8 cellular contexts compared by ENCODE assay signal in genomic region chr2:112764071-112765044, GRCh38. TPM values are rescaled to one million over a fixed set of nuclear protein-coding genes. Genes with fewer than 3 reads are reported as not detected.
DNase-seq lines count a peak whose midpoint lies in the region; ATAC-seq and TF ChIP-seq lines count a peak whose summit lies in the region.

CKAP2L (minus strand) TSS chr2:112764609; CDS start chr2:112764598, 11 bp downstream.

- H3K27me3 Mint-ChIP-seq in activated T-cell treated with anti-CD3 and anti-CD28 coated beads, Interleukin-2, amount 50 U/mL, for 24 hours: no peaks in the 10 kb centered on the region

- TF ChIP-seq CTCF in KMS-11 (conservative IDR thresholded peaks at IDR 0.05; ENCODE audit: low read depth, low read length) (no peak), Panc1 (IDR thresholded peaks at IDR 0.05) (no peak)

- H3K4me3 ChIP-seq in KMS-11 (IDR thresholded peaks at IDR 0.05; ENCODE audit: insufficient read depth, low read depth, low read length): peak within 1 kb of the TSS; percentile 30
- H3K4me3 ChIP-seq in Panc1 (ENCODE audit: low read depth in 2 of 2, low read length in 2 of 2): peak within 1 kb of the TSS; percentile 81 to 88
- H3K4me3 ChIP-seq in muscle layer of colon (ENCODE audit: low read depth in 1 of 2, low read length in 2 of 2): peak within 1 kb of the TSS; percentile 66 to 74

- POLR2A ChIA-PET in Panc1 (lab: Charles Lee): no interaction called here

- CTCF ChIA-PET in Panc1 (lab: Charles Lee): interaction anchor here (0.8 kb wide), 1 partner anchor 139 kb away, joined by 4 read pairs; no protein-coding TSS in a partner anchor

- no peaks in the 10 kb centered on the region for H3K27me3 ChIP-seq in KMS-11 (ENCODE audit: insufficient read depth, low read depth)
- H3K27me3 ChIP-seq in Panc1 (ENCODE audit: control insufficient read depth, insufficient read depth, low read length): no peaks in the 10 kb centered on the region
- H3K27me3 ChIP-seq in muscle layer of colon (ENCODE audit: control insufficient read depth in 1 of 2, insufficient read depth in 2 of 2, low read length in 2 of 2): no peaks in the 10 kb centered on the region

- TSS peak; percentile 87 for BruUV-seq in Panc1 (replicated peaks; lab: Mats Ljungman, UMichigan)

- DNase-seq in DMS53 treated with DMSO at 0.1 percent for 48 hours (lab: John Stamatoyannopoulos, UW; ENCODE audit: unreplicated experiment) (peak; percentile 98), Panc1 (ENCODE audit: low read depth, low spot score) (peak; percentile 93)
- peak; percentile 92 for DNase-seq in activated T-cell treated with anti-CD3 and anti-CD28 coated beads, Interleukin-2, amount 50 U/mL, for 24 hours
- DNase-seq in stimulated activated CD8-positive, alpha-beta memory T cell treated with anti-CD3 and anti-CD28 coated beads, Interleukin-7, amount 100 ng/mL, for 1 hour (ENCODE audit: low read depth in 2 of 2): peak; percentile 88 to 91

- H3K4me3 Mint-ChIP-seq in activated T-cell treated with anti-CD3 and anti-CD28 coated beads, Interleukin-2, amount 50 U/mL, for 24 hours: peak within 1 kb of the TSS; percentile 97

- intact Hi-C loops in Panc1 (cut with micrococcal nuclease; ENCODE audit: unreplicated experiment): no loop called here

- H3K27ac Mint-ChIP-seq in activated T-cell treated with anti-CD3 and anti-CD28 coated beads, Interleukin-2, amount 50 U/mL, for 24 hours: peak within 1 kb of the TSS; percentile 95

- H3K27ac ChIP-seq in KMS-11 (peak within 1 kb of the TSS; percentile 36; the same call in 1 of the 2 replicates), Panc1 (ENCODE audit: low read length) (peak within 1 kb of the TSS; percentile 90), muscle layer of colon (ENCODE audit: low read depth, low read length) (no peak within 1 kb of the TSS)

- H3K9me3 ChIP-seq in Panc1 (ENCODE audit: control insufficient read depth, insufficient read depth, low read depth, low read length) (no peaks in the 10 kb centered on the region; the same call in 1 of the 2 replicates), muscle layer of colon (ENCODE audit: low read length) (no peaks in the 10 kb centered on the region)

- H3K4me1 Mint-ChIP-seq in activated T-cell treated with anti-CD3 and anti-CD28 coated beads, Interleukin-2, amount 50 U/mL, for 24 hours (ENCODE audit: low read depth): peaks cover 25% of the 10 kb centered on the region

- no peaks in the 10 kb centered on the region for H3K9me3 Mint-ChIP-seq in activated T-cell treated with anti-CD3 and anti-CD28 coated beads, Interleukin-2, amount 50 U/mL, for 24 hours

- peaks cover 12% of the 10 kb centered on the region for H3K4me1 ChIP-seq in KMS-11 (ENCODE audit: low read depth, poor library complexity, severe bottlenecking)
- H3K4me1 ChIP-seq in Panc1 (ENCODE audit: control insufficient read depth, insufficient read depth, low read length): peaks cover 11% of the 10 kb centered on the region
- H3K4me1 ChIP-seq in muscle layer of colon (ENCODE audit: insufficient read depth, low read length): peaks cover 7% of the 10 kb centered on the region

- H3K9ac ChIP-seq in KMS-11: peak within 1 kb of the TSS; percentile 50; the same call in 1 of the 2 replicates
- H3K9ac ChIP-seq in muscle layer of colon (ENCODE audit: low read length): no peak within 1 kb of the TSS

- no peaks in the 10 kb centered on the region for H4K20me1 ChIP-seq in KMS-11 (ENCODE audit: insufficient read depth)

- H3K36me3 Mint-ChIP-seq in activated T-cell treated with anti-CD3 and anti-CD28 coated beads, Interleukin-2, amount 50 U/mL, for 24 hours (ENCODE audit: low read depth): peaks cover 14% of the 10 kb centered on the region

- H3K36me3 ChIP-seq in KMS-11 (ENCODE audit: insufficient read depth) (no peaks in the 10 kb centered on the region), Panc1 (ENCODE audit: control insufficient read depth, insufficient read depth, low read length) (peaks cover 22% of the 10 kb centered on the region), muscle layer of colon (ENCODE audit: insufficient read depth, low read length) (no peaks in the 10 kb centered on the region)

- in situ Hi-C loops in Panc1 (cut with HindIII; ENCODE audit: low pct_unique_long_range_greater_than_20kb, low sequenced_read_pairs): no loop called here

- peaks cover 12% of the 10 kb centered on the region; the same call in 1 of the 2 replicates for H3K79me2 ChIP-seq in KMS-11 (ENCODE audit: insufficient read depth, low read depth)

- H2AFZ ChIP-seq in KMS-11 (ENCODE audit: low read depth): peak within 1 kb of the TSS; percentile 81

- H3K4me2 ChIP-seq in KMS-11: peak within 1 kb of the TSS; percentile 88

- peak; percentile 98 for ATAC-seq in GM21786 (IDR thresholded peaks at IDR 0.05; ENCODE audit: unreplicated experiment)
- peak; percentile 98 for ATAC-seq in Panc1
- ATAC-seq in esophagus mucosa: peak; percentile 98

RNA-seq across cellular contexts. Expression of gene CKAP2L, which starts in this region (rescaled TPM):
- 27.0 TPM for total RNA-seq in Panc1 (2021; ENCODE audit: unreplicated experiment)
- polyA plus RNA-seq in Panc1 (2012; ENCODE audit: insufficient read length): 3.9 TPM
- 14.0 TPM for total RNA-seq in esophagus mucosa

Comparison
In these comparisons a context has a peak if more than half of its experiments do, and no peak if none do; other contexts are left out.
1. H3K4me3 ChIP-seq: peak in every context shown above with its lines; median percentile 84 in Panc1; 70 in muscle layer of colon; 30 in KMS-11.